In genomic region chr21:35430260-35430659, GRCh38 we compare ENCODE assay signal across 30 cellular contexts.
"Had no signal": no experiment of that assay in that cellular context is flagged by ENCODE, and none has a peak within 500 bp of the region (broad histone marks: within the 10 kb centered on the region; RNA-seq: fewer than 3 reads in every experiment).

No MANE protein-coding gene starts in this region.

- H3K27ac ChIP-seq: neural progenitor cell, ovary, parathyroid adenoma, psoas muscle, right lobe of liver, stomach, suprapubic skin, testis, transverse colon, upper lobe of right lung, uterus had no signal

- H3K27ac Mint-ChIP-seq: natural killer cell; nephron; neural progenitor cell; progenitor cell of endocrine pancreas; stimulated activated effector memory CD8-positive, alpha-beta T cell treated with anti-CD3 and anti-CD28 coated beads, Interleukin-12 subunit alpha, Interleukin-12 subunit beta, amount 100 ng/mL, for 72 hours; stimulated activated naive B cell treated with anti-CD40 and anti-IgM and Interleukin-4, amounts not matched to agents 10 μg/mL and 1 μg/mL and 100 μg/mL, for 72 hours; stimulated activated naive CD8-positive, alpha-beta T cell treated with anti-CD3 and anti-CD28 coated beads, Interleukin-15, Interleukin-2, amounts not matched to agents 100 ng/mL and 50 ng/mL, for 24 hours; type B pancreatic cell had no signal

- H3K9ac ChIP-seq: neural progenitor cell, parathyroid adenoma had no signal

- ATAC-seq: natural killer cell; psoas muscle; right cardiac atrium; right lobe of liver; stimulated activated effector memory CD8-positive, alpha-beta T cell treated with anti-CD3 and anti-CD28 coated beads, Interleukin-12 subunit alpha, Interleukin-12 subunit beta, amount 100 ng/mL, for 72 hours; stimulated activated naive B cell treated with anti-CD40 and anti-IgM and Interleukin-4, amounts not matched to agents 10 μg/mL and 1 μg/mL and 100 μg/mL, for 72 hours; upper lobe of right lung had no signal

- H3K36me3 Mint-ChIP-seq: neural progenitor cell; stimulated activated effector memory CD8-positive, alpha-beta T cell treated with anti-CD3 and anti-CD28 coated beads, Interleukin-12 subunit alpha, Interleukin-12 subunit beta, amount 100 ng/mL, for 72 hours; type B pancreatic cell had no signal

- H3K4me1 ChIP-seq: parathyroid adenoma, psoas muscle, right lobe of liver, stomach, transverse colon, upper lobe of right lung, uterus had no signal

- H3K9me3 ChIP-seq: ovary, right lobe of liver, testis, upper lobe of right lung, uterus had no signal

- H3K4me3 ChIP-seq: neural progenitor cell, ovary, psoas muscle, right lobe of liver, sigmoid colon, stomach, suprapubic skin, testis, tibial artery, transverse colon, upper lobe of right lung, uterus had no signal

- H3K4me3 Mint-ChIP-seq: natural killer cell; nephron; neural progenitor cell; stimulated activated effector memory CD8-positive, alpha-beta T cell treated with anti-CD3 and anti-CD28 coated beads, Interleukin-12 subunit alpha, Interleukin-12 subunit beta, amount 100 ng/mL, for 72 hours; stimulated activated naive B cell treated with anti-CD40 and anti-IgM and Interleukin-4, amounts not matched to agents 10 μg/mL and 1 μg/mL and 100 μg/mL, for 72 hours; stimulated activated naive CD8-positive, alpha-beta T cell treated with anti-CD3 and anti-CD28 coated beads, Interleukin-15, Interleukin-2, amounts not matched to agents 100 ng/mL and 50 ng/mL, for 24 hours; type B pancreatic cell had no signal

- DNase-seq: natural killer cell; occipital lobe; ovary; posterior cingulate gyrus; psoas muscle; right cardiac atrium; right lobe of liver; sigmoid colon; small intestine; stimulated activated CD4-positive, alpha-beta T cell treated with anti-CD3 and anti-CD28 coated beads, Interleukin-15, amount 100 ng/mL, for 24 hours; stimulated activated CD4-positive, alpha-beta T cell treated with anti-CD3 and anti-CD28 coated beads, Interleukin-2, amount 100 ng/mL, for 24 hours; stimulated activated CD4-positive, alpha-beta T cell treated with anti-CD3 and anti-CD28 coated beads, Interleukin-2, amount 100 ng/mL, for 48 hours; stimulated activated CD4-positive, alpha-beta T cell treated with anti-CD3 and anti-CD28 coated beads, Interleukin-4, amount 100 ng/mL, for 24 hours; stimulated activated naive B cell treated with anti-CD40 and anti-IgM and Interleukin-4, amounts not matched to agents 10 μg/mL and 1 μg/mL and 100 μg/mL, for 72 hours; stimulated activated naive CD4-positive, alpha-beta T cell treated with Interleukin-2 at 50 U/mL for 16 hours; stomach; substantia nigra; testis; tibial artery; transverse colon; upper lobe of right lung; uterus had no signal

- H3K36me3 ChIP-seq: neural progenitor cell, ovary, right lobe of liver, sigmoid colon, stomach, suprapubic skin, tibial artery, transverse colon, upper lobe of right lung, uterus had no signal

- H3K27me3 ChIP-seq: neural progenitor cell, ovary, testis, tibial artery had no signal
